ENCODE assay signal across 21 cellular contexts in genomic region chr7:21099432-21099831, GRCh38.
DNase-seq lines count a peak whose midpoint lies in the region; ATAC-seq lines count a peak whose summit lies in the region.
"Had no signal": no experiment of that assay in that cellular context is flagged by ENCODE, and none has a peak within 500 bp of the region (broad histone marks: within the 10 kb centered on the region; RNA-seq: fewer than 3 reads in every experiment).

No MANE protein-coding gene starts in this region.

- DNase-seq in DMS53 (lab: John Stamatoyannopoulos, UW) (peak; percentile 26), DMS53 treated with DMSO at 0.1 percent for 48 hours (lab: John Stamatoyannopoulos, UW; ENCODE audit: unreplicated experiment) (no peak), RKO (ENCODE audit: low spot score) (peak; percentile 30), renal cortical epithelial cell (ENCODE audit: low read depth) (peak; percentile 15), COR-L47 (lab: John Stamatoyannopoulos, UW) (no peak)
- no peak for DNase-seq in activated CD4-positive, CD25-positive, alpha-beta regulatory T cell (lab: John Stamatoyannopoulos, UW)
- DNase-seq in activated T-cell treated with anti-CD3 and anti-CD28 coated beads, Interleukin-2, amount 50 U/mL, for 48 hours: no peak
- DNase-seq: anterior cingulate cortex; Calu3; GOT3; heart right ventricle; immature natural killer cell; Kasumi-1; NCI-H1105 treated with DMSO at 0.1 percent for 48 hours; NCI-H524 treated with DMSO at 0.1 percent for 48 hours; SIG-M5; stimulated activated CD4-positive, alpha-beta T cell treated with anti-CD3 and anti-CD28 coated beads, Interleukin-12 subunit alpha, Interleukin-12 subunit beta, amount 100 ng/mL, for 4 hours; stimulated activated CD8-positive, alpha-beta memory T cell treated with anti-CD3 and anti-CD28 coated beads, Interleukin-4, amount 100 ng/mL, for 48 hours; substantia nigra; T-helper 1 cell had no signal

- peak; percentile 65 for ATAC-seq in HG03196 (IDR thresholded peaks at IDR 0.05; ENCODE audit: unreplicated experiment)
- ATAC-seq: heart right ventricle had no signal

Comparison
In these comparisons a context has a peak if more than half of its experiments do, and no peak if none do; other contexts are left out.
1. DNase-seq: peak in DMS53 (single experiment), RKO (single experiment) and renal cortical epithelial cell (single experiment); none in DMS53 treated with DMSO at 0.1 percent for 48 hours (single experiment), activated CD4-positive, CD25-positive, alpha-beta regulatory T cell (0 of 4), activated T-cell treated with anti-CD3 and anti-CD28 coated beads, Interleukin-2, amount 50 U/mL, for 48 hours (0 of 2) and COR-L47 (single experiment).